Comparison of ENCODE assay signal across 3 cellular contexts in the genomic region with DNA sequence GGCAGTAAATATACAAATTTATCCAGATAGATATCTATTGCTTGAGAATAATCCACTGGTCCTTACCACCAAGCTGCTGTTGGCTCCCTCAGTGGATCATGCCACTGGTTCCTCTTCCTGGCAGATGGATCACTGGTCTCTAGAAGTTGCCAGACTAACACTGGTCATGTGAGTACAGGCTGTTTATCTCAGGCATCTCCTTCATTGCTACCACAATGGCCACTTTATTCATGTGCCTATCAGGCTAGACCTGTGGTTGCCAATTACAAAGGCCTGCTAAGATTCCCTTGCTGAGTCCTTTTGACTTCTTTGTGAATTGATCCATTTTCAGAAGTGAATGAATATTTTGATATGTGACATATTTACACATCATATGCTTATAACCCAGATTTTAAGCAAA.
"Had no signal": no experiment of that assay in that cellular context is flagged by ENCODE, and none has a peak within 500 bp of the region (broad histone marks: within the 10 kb centered on the region; RNA-seq: fewer than 3 reads in every experiment).

No MANE protein-coding gene starts in this region.

- H3K4me3 ChIP-seq: GM12878 had no signal

- DNase-seq: GDM1, GF-D8 had no signal

- ATAC-seq: GM12878 had no signal
